In genomic region chr6:27495386-27496135, GRCh38 we compare ENCODE assay signal across 8 cellular contexts. TPM values are rescaled to one million over a fixed set of nuclear protein-coding genes. Genes with fewer than 3 reads are reported as not detected.
DNase-seq lines count a peak whose midpoint lies in the region; ATAC-seq and TF ChIP-seq lines count a peak whose summit lies in the region.

No MANE protein-coding gene starts in this region.

- intact Hi-C loops in mucosa of descending colon (cut with DNase I, micrococcal nuclease): no loop called here

- peaks cover 28% of the 10 kb centered on the region for H3K27me3 ChIP-seq in effector memory CD4-positive, alpha-beta T cell (replicated peaks; ENCODE audit: control insufficient read depth, insufficient read depth, low read length, poor library complexity, severe bottlenecking)

- TF ChIP-seq CTCF in GM13976 (IDR thresholded peaks at IDR 0.05; ENCODE audit: borderline replicate concordance, control extremely low read depth, extremely low read depth, insufficient read depth, missing control alignments): no peak
- TF ChIP-seq CTCF in WI38 (IDR thresholded peaks at IDR 0.05; ENCODE audit: low read depth, low read length): peak; percentile 11; the same call in 1 of the 2 replicates
- TF ChIP-seq CTCF in mucosa of descending colon (IDR thresholded peaks at IDR 0.05): no peak

- no peaks in the 10 kb centered on the region for H3K36me3 ChIP-seq in effector memory CD4-positive, alpha-beta T cell (ENCODE audit: control insufficient read depth, insufficient read depth, low read length)
- no peaks in the 10 kb centered on the region for H3K36me3 ChIP-seq in mucosa of descending colon (ENCODE audit: low read depth)

- H3K4me3 ChIP-seq in WI38 (ENCODE audit: low read depth, low read length) (peak overlapping the region; percentile 82), mucosa of descending colon (no peak overlapping the region)
- peak overlapping the region; percentile 8 for H3K4me3 ChIP-seq in effector memory CD4-positive, alpha-beta T cell (ENCODE audit: insufficient read depth, low read depth, low read length, poor library complexity, severe bottlenecking)

- peaks cover 7% of the 10 kb centered on the region for H3K4me1 ChIP-seq in effector memory CD4-positive, alpha-beta T cell (ENCODE audit: control insufficient read depth, insufficient read depth, low read length, poor library complexity, severe bottlenecking)
- H3K4me1 ChIP-seq in mucosa of descending colon (ENCODE audit: low read depth): no peaks in the 10 kb centered on the region

- no peaks in the 10 kb centered on the region for H3K9me3 ChIP-seq in effector memory CD4-positive, alpha-beta T cell (ENCODE audit: control insufficient read depth, low read length)
- no peaks in the 10 kb centered on the region for H3K9me3 ChIP-seq in mucosa of descending colon

- peak; percentile 46 for ATAC-seq in HG03457 (IDR thresholded peaks at IDR 0.05; ENCODE audit: unreplicated experiment)
- peak; percentile 12 for ATAC-seq in mucosa of descending colon
- no peak for ATAC-seq in GM18907 (IDR thresholded peaks at IDR 0.05; ENCODE audit: unreplicated experiment)
- ATAC-seq in GM19452 (IDR thresholded peaks at IDR 0.05; ENCODE audit: unreplicated experiment): no peak

- H3K27ac ChIP-seq in effector memory CD4-positive, alpha-beta T cell (ENCODE audit: insufficient read depth, low read length, poor library complexity, severe bottlenecking): no peak overlapping the region

- DNase-seq in GM13976 (ENCODE audit: low spot score): peak; percentile 62
- DNase-seq in effector memory CD4-positive, alpha-beta T cell: peak in 1 of 3 donors; percentile 10
- DNase-seq in mucosa of descending colon: peak in 1 of 3 donors; percentile 26
- DNase-seq in stromal cell of bone marrow (ENCODE audit: low read depth): peak; percentile 65

- in situ Hi-C loops in GM13976 (cut with MboI; ENCODE audit: low sequenced_read_pairs, unreplicated experiment): no loop called here

RNA-seq across cellular contexts. Expression of gene ZNF184, which starts 22.7 kb away (rescaled TPM):
- 1 to 10 TPM; 6.0 to 7.0 (median 6.2) TPM for total RNA-seq in mucosa of descending colon

Comparison
In these comparisons a context has a peak if more than half of its experiments do, and no peak if none do; other contexts are left out.
1. ATAC-seq: peak in HG03457 (single experiment) and mucosa of descending colon (single experiment); none in GM18907 (single experiment) and GM19452 (single experiment).